Comparison of ENCODE assay signal across 8 cellular contexts in the genomic region with DNA sequence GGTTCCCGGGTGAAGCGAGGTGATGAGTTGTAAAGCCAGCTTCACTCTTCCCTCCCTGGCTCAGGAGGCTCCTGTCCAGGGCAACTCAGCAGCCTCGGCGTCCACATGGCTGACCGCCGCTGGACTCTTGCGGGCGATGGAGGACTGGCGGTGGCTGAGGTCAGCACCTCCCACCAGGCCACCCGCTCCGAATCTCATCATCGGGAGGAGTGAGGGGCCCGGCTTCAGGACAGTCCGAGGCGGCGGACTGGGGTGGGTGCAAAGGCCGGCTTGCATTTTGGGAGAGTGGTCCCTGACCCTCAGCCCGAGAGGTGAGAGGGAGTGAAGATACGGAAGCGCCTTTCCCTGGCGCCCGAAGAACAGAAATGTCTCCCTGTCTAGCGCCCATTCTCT. TPM values are rescaled to one million over a fixed set of nuclear protein-coding genes. Genes with fewer than 3 reads are reported as not detected.
A peak's percentile ranks its signal among the peaks of the same experiment; 100 is the strongest.
DNase-seq lines count a peak whose midpoint lies in the region; ATAC-seq and TF ChIP-seq lines count a peak whose summit lies in the region.

No MANE protein-coding gene starts in this region.

- H3K27ac ChIP-seq in HUES6 (ENCODE audit: low read depth, low read length) (peak overlapping the region; percentile 98), thoracic aorta (peak overlapping the region; percentile 95 to 98)

- H3K4me1 ChIP-seq in HUES6 (ENCODE audit: control insufficient read depth, insufficient read depth, low read length) (peaks cover 18% of the 10 kb centered on the region), thoracic aorta (ENCODE audit: control insufficient read depth in 1 of 2, low read depth in 2 of 2) (peaks cover 10 to 39% of the 10 kb centered on the region in 2 donors)

- H3K9me3 ChIP-seq in HUES6 (ENCODE audit: control insufficient read depth, insufficient read depth, low read depth, low read length) = no peaks in the 10 kb centered on the region
- H3K9me3 ChIP-seq in thoracic aorta = no peaks in the 10 kb centered on the region

- peaks cover 3% of the 10 kb centered on the region for H3K27me3 Mint-ChIP-seq in brain

- H3K27me3 ChIP-seq in HUES6 (ENCODE audit: control insufficient read depth, insufficient read depth, low read length) = no peaks in the 10 kb centered on the region
- no peaks in the 10 kb centered on the region for H3K27me3 ChIP-seq in thoracic aorta (replicated peaks; ENCODE audit: insufficient read depth)

- H3K27ac Mint-ChIP-seq in brain = peak overlapping the region; percentile 93 to 100 (median 99)

- TF ChIP-seq CTCF in brain (conservative IDR thresholded peaks at IDR 0.05) = no peak
- TF ChIP-seq CTCF in thoracic aorta (IDR thresholded peaks at IDR 0.05) = no peak

- H3K4me1 Mint-ChIP-seq in brain = peaks cover 35% of the 10 kb centered on the region

- intact Hi-C loops in left colon (cut with DNase I, micrococcal nuclease) = no loop called here

- DNase-seq in NCI-H82 (lab: John Stamatoyannopoulos, UW) (peak; percentile 48), NCI-H82 treated with DMSO at 0.1 percent for 48 hours (lab: John Stamatoyannopoulos, UW; ENCODE audit: unreplicated experiment) (no peak), left colon (no peak), thoracic aorta (ENCODE audit: low spot score) (no peak), NCI-H345 treated with DMSO at 0.1 percent for 48 hours (lab: John Stamatoyannopoulos, UW; ENCODE audit: unreplicated experiment) (no peak), pons (ENCODE audit: low spot score) (no peak)

- H3K9ac ChIP-seq in HUES6 (ENCODE audit: low read length) = peak overlapping the region; percentile 94

- H3K36me3 ChIP-seq in HUES6 (ENCODE audit: control insufficient read depth, insufficient read depth, low read length) (peaks cover 4% of the 10 kb centered on the region; the same call in 1 of the 2 replicates), thoracic aorta (peaks cover 5% of the 10 kb centered on the region)

- ATAC-seq in left colon (peak; percentile 10), thoracic aorta (ENCODE audit: insufficient number of reproducible peaks, low FRiP score, low read depth) (no peak)

- H3K9me3 Mint-ChIP-seq in brain = peaks cover 0 to 3% (median 0%) of the 10 kb centered on the region in 5 experiments

- no peaks in the 10 kb centered on the region for H3K36me3 Mint-ChIP-seq in brain

- H3K4me3 Mint-ChIP-seq in brain = peak overlapping the region; percentile 96 to 98 (median 96)

- H3K4me3 ChIP-seq in HUES6 (ENCODE audit: low read depth, low read length) = peak overlapping the region; percentile 92
- peak overlapping the region; percentile 86 for H3K4me3 ChIP-seq in thoracic aorta

RNA-seq across cellular contexts. Expression of a gene that starts 0.8 kb away (rescaled TPM):
- 29.3 TPM for polyA plus RNA-seq in brain (ENCODE audit: insufficient read depth, low read depth, low replicate concordance)
- total RNA-seq in left colon = 10 to 100 TPM; 36.9 to 38.5 TPM
- 10 to 100 TPM; 33.3 to 39.5 TPM for total RNA-seq in thoracic aorta
